37 cellular contexts compared by ENCODE assay signal in genomic region chr10:29246449-29246848, GRCh38. TPM values are rescaled to one million over a fixed set of nuclear protein-coding genes. Genes with fewer than 3 reads are reported as not detected.
"Had no signal": no experiment of that assay in that cellular context is flagged by ENCODE, and none has a peak within 500 bp of the region (broad histone marks: within the 10 kb centered on the region; RNA-seq: fewer than 3 reads in every experiment).

No MANE protein-coding gene starts in this region.

- H3K27ac Mint-ChIP-seq: activated CD4-positive, alpha-beta memory T cell treated with anti-CD3 and anti-CD28 coated beads, Interleukin-2, amount 10 ng/mL, durations not matched to agents 7 days and 5 days; activated CD4-positive, alpha-beta T cell treated with anti-CD3 and anti-CD28 coated beads for 36 hours; activated CD8-positive, alpha-beta memory T cell treated with anti-CD3 and anti-CD28 coated beads, Interleukin-2, amount 10 ng/mL, durations not matched to agents 7 days and 5 days; activated naive CD4-positive, alpha-beta T cell treated with anti-CD3 and anti-CD28 coated beads, Interleukin-2, amount 50 U/mL, for 24 hours; activated naive CD8-positive, alpha-beta T cell treated with anti-CD3 and anti-CD28 coated beads, Interleukin-2, amount 10 ng/mL, durations not matched to agents 7 days and 5 days; activated T-cell treated with anti-CD3 and anti-CD28 coated beads, Interleukin-2, amount 50 U/mL, for 72 hours; activated T-helper 2 cell treated with anti-CD3 and anti-CD28 coated beads, Interferon-gamma antibody, Interleukin-2, Interleukin-4, amounts not matched to agents 10 μg/mL and 5 μg/mL and 100 μg/mL, durations not matched to agents 14 hours and 24 hours and 36 hours had no signal

- FAIRE-seq: astrocyte had no signal

- H3K27me3 ChIP-seq: body of pancreas, breast epithelium had no signal

- ATAC-seq: activated CD4-positive, alpha-beta T cell treated with anti-CD3 and anti-CD28 coated beads for 36 hours; activated CD4-positive, CD25-positive, alpha-beta regulatory T cell treated with anti-CD3 and anti-CD28 coated beads, Interleukin-2, amount 50 U/mL, for 24 hours; activated CD8-positive, alpha-beta memory T cell treated with anti-CD3 and anti-CD28 coated beads, Interleukin-2, amount 10 ng/mL, durations not matched to agents 7 days and 5 days; activated T-cell treated with anti-CD3 and anti-CD28 coated beads, Interleukin-2, amount 50 U/mL, for 72 hours; body of pancreas; PC-3 had no signal

- H3K9me3 ChIP-seq: body of pancreas, breast epithelium, MG63 had no signal

- H3K27ac ChIP-seq: breast epithelium had no signal

- H3K4me1 ChIP-seq: body of pancreas, breast epithelium had no signal

- H3K9me3 Mint-ChIP-seq: activated CD4-positive, alpha-beta memory T cell treated with anti-CD3 and anti-CD28 coated beads, Interleukin-2, amount 10 ng/mL, durations not matched to agents 7 days and 5 days; activated naive CD4-positive, alpha-beta T cell treated with anti-CD3 and anti-CD28 coated beads, Interleukin-2, amount 50 U/mL, for 24 hours; activated naive CD8-positive, alpha-beta T cell treated with anti-CD3 and anti-CD28 coated beads, Interleukin-2, amount 10 ng/mL, durations not matched to agents 7 days and 5 days; activated T-helper 2 cell treated with anti-CD3 and anti-CD28 coated beads, Interferon-gamma antibody, Interleukin-2, Interleukin-4, amounts not matched to agents 10 μg/mL and 5 μg/mL and 100 μg/mL, durations not matched to agents 14 hours and 24 hours and 36 hours had no signal

- H3K4me3 Mint-ChIP-seq: activated CD4-positive, alpha-beta memory T cell treated with anti-CD3 and anti-CD28 coated beads, Interleukin-2, amount 10 ng/mL, durations not matched to agents 7 days and 5 days; activated CD4-positive, alpha-beta T cell treated with anti-CD3 and anti-CD28 coated beads for 36 hours; activated CD8-positive, alpha-beta memory T cell treated with anti-CD3 and anti-CD28 coated beads, Interleukin-2, amount 10 ng/mL, durations not matched to agents 7 days and 5 days; activated naive CD4-positive, alpha-beta T cell treated with anti-CD3 and anti-CD28 coated beads, Interleukin-2, amount 50 U/mL, for 24 hours; activated naive CD8-positive, alpha-beta T cell treated with anti-CD3 and anti-CD28 coated beads, Interleukin-2, amount 10 ng/mL, durations not matched to agents 7 days and 5 days; activated T-cell treated with anti-CD3 and anti-CD28 coated beads, Interleukin-2, amount 50 U/mL, for 72 hours had no signal

- H3K27me3 Mint-ChIP-seq: activated CD4-positive, alpha-beta memory T cell treated with anti-CD3 and anti-CD28 coated beads, Interleukin-2, amount 10 ng/mL, durations not matched to agents 7 days and 5 days; activated CD8-positive, alpha-beta memory T cell treated with anti-CD3 and anti-CD28 coated beads, Interleukin-2, amount 10 ng/mL, durations not matched to agents 7 days and 5 days had no signal

- H3K36me3 ChIP-seq: breast epithelium, MG63 had no signal

- H3K4me3 ChIP-seq: body of pancreas, breast epithelium, MG63 had no signal

- DNase-seq: activated CD4-positive, alpha-beta memory T cell treated with anti-CD3 and anti-CD28 coated beads, Interleukin-2, amount 10 ng/mL, durations not matched to agents 7 days and 5 days; activated CD4-positive, alpha-beta T cell treated with anti-CD3 and anti-CD28 coated beads for 36 hours; activated CD4-positive, alpha-beta T cell treated with anti-CD3 and anti-CD28 coated beads, Interleukin-2, amount 50 U/mL, for 1 hour; activated CD8-positive, alpha-beta memory T cell treated with anti-CD3 and anti-CD28 coated beads for 24 hours; activated CD8-positive, alpha-beta memory T cell treated with anti-CD3 and anti-CD28 coated beads, Interleukin-2, amount 10 ng/mL, durations not matched to agents 7 days and 5 days; activated gamma-delta T cell; activated naive CD4-positive, alpha-beta T cell treated with Interleukin-2 at 50 U/mL for 16 hours; activated naive CD8-positive, alpha-beta T cell treated with anti-CD3 and anti-CD28 coated beads, Interleukin-2, amount 10 ng/mL, durations not matched to agents 7 days and 5 days; activated T-cell treated with anti-CD3 and anti-CD28 coated beads, Interleukin-2, amount 50 U/mL, for 1 hour; activated T-cell treated with anti-CD3 and anti-CD28 coated beads, Interleukin-2, amount 50 U/mL, for 72 hours; amygdala; body of pancreas; Kasumi-1; KG1; MG63; MV-4-11; NCI-H1092; NCI-H1436 treated with DMSO at 0.1 percent for 48 hours; NCI-H1694 treated with DMSO at 0.1 percent for 48 hours; NCI-H2029; NCI-H345; NCI-H524 treated with DMSO at 0.1 percent for 48 hours; NCI-H748 treated with DMSO at 0.1 percent for 48 hours; NK-92 treated with Interleukin-12 subunit alpha and Interleukin-12 subunit beta, amount 100 ng/mL, for 24 hours; PC-3; Right ventricle myocardium superior; T1000 had no signal

- H3K36me3 Mint-ChIP-seq: activated CD8-positive, alpha-beta memory T cell treated with anti-CD3 and anti-CD28 coated beads, Interleukin-2, amount 10 ng/mL, durations not matched to agents 7 days and 5 days; activated naive CD4-positive, alpha-beta T cell treated with anti-CD3 and anti-CD28 coated beads, Interleukin-2, amount 50 U/mL, for 24 hours; activated naive CD8-positive, alpha-beta T cell treated with anti-CD3 and anti-CD28 coated beads, Interleukin-2, amount 10 ng/mL, durations not matched to agents 7 days and 5 days had no signal

- H3K4me1 Mint-ChIP-seq: activated CD4-positive, alpha-beta memory T cell treated with anti-CD3 and anti-CD28 coated beads, Interleukin-2, amount 10 ng/mL, durations not matched to agents 7 days and 5 days; activated CD4-positive, alpha-beta T cell treated with anti-CD3 and anti-CD28 coated beads for 36 hours; activated CD8-positive, alpha-beta memory T cell treated with anti-CD3 and anti-CD28 coated beads, Interleukin-2, amount 10 ng/mL, durations not matched to agents 7 days and 5 days; activated naive CD4-positive, alpha-beta T cell treated with anti-CD3 and anti-CD28 coated beads, Interleukin-2, amount 50 U/mL, for 24 hours; activated naive CD8-positive, alpha-beta T cell treated with anti-CD3 and anti-CD28 coated beads, Interleukin-2, amount 10 ng/mL, durations not matched to agents 7 days and 5 days had no signal

RNA-seq across cellular contexts. Expression of gene LYZL1, which starts 42.4 kb away (rescaled TPM):
- total RNA-seq: activated CD4-positive, alpha-beta memory T cell treated with anti-CD3 and anti-CD28 coated beads, Interleukin-2, amount 10 ng/mL, durations not matched to agents 7 days and 5 days; activated CD4-positive, alpha-beta T cell treated with anti-CD3 and anti-CD28 coated beads for 36 hours; activated CD8-positive, alpha-beta memory T cell treated with anti-CD3 and anti-CD28 coated beads, Interleukin-2, amount 10 ng/mL, durations not matched to agents 7 days and 5 days; activated naive CD8-positive, alpha-beta T cell treated with anti-CD3 and anti-CD28 coated beads, Interleukin-2, amount 10 ng/mL, durations not matched to agents 7 days and 5 days; activated T-cell treated with anti-CD3 and anti-CD28 coated beads, Interleukin-2, amount 50 U/mL, for 72 hours; activated T-helper 2 cell treated with anti-CD3 and anti-CD28 coated beads, Interferon-gamma antibody, Interleukin-2, Interleukin-4, amounts not matched to agents 10 μg/mL and 5 μg/mL and 100 μg/mL, durations not matched to agents 14 hours and 24 hours and 36 hours; astrocyte; body of pancreas; breast epithelium; cardiac septum; NCI-H460; PC-3; Right ventricle myocardium superior; T-helper 1 cell treated with Interleukin-12 subunit alpha and Interleukin-12 subunit beta and Interleukin-4 antibody, amounts not matched to agents 30 ng/mL and 1 ng/mL, for 36 hours; T-helper 2 cell treated with Interferon-gamma antibody and Interleukin-4, amounts not matched to agents 100 ng/mL and 5 ng/mL, for 36 hours had no signal
- polyA plus RNA-seq: adipose tissue had no signal
